8 cellular contexts compared by ENCODE assay signal in genomic region chr12:12916135-12916956, GRCh38. TPM values are rescaled to one million over a fixed set of nuclear protein-coding genes. Genes with fewer than 3 reads are reported as not detected.
DNase-seq lines count a peak whose midpoint lies in the region; ATAC-seq and TF ChIP-seq lines count a peak whose summit lies in the region.

No MANE protein-coding gene starts in this region.

- peak overlapping the region; percentile 21 for H3K27ac ChIP-seq in AG04450 (ENCODE audit: low read depth, low read length)

- TF ChIP-seq CTCF in AG04450 (IDR thresholded peaks at IDR 0.05; ENCODE audit: low read depth, low read length), result peak; percentile 99

- CTCF ChIA-PET in AG04450 (lab: Charles Lee), result interaction anchor here (0.7 to 4.9 kb wide), 53 partner anchors 9 to 1251 kb away, joined by 3 to 123 read pairs (median 5); partner anchors contain the start of gene EMP1

- ATAC-seq in GM18868 (IDR thresholded peaks at IDR 0.05; ENCODE audit: unreplicated experiment), result peak; percentile 99
- ATAC-seq in HG03135 (IDR thresholded peaks at IDR 0.05; ENCODE audit: unreplicated experiment), result peak; percentile 94
- peak; percentile 100 for ATAC-seq in left lobe of liver

- POLR2A ChIA-PET in AG04450 (lab: Yijun Ruan, JAX), result interaction anchor here (0.5 kb wide), 1 partner anchor 129 kb away, joined by 4 read pairs; no protein-coding TSS in a partner anchor

- DNase-seq in AG04450 (ENCODE audit: low read depth, low spot score) (no peak), NCI-H446 (lab: John Stamatoyannopoulos, UW) (peak; percentile 72 to 91), cerebellar nuclear complex (lab: John Stamatoyannopoulos, UW) (peak; percentile 10 to 62), left lobe of liver (ENCODE audit: low spot score) (peak; percentile 85)
- peak; percentile 78 for DNase-seq in activated CD4-positive, alpha-beta T cell treated with anti-CD3 and anti-CD28 coated beads for 1 hour
- peak; percentile 82 for DNase-seq in stimulated activated CD4-positive, alpha-beta T cell treated with anti-CD3 and anti-CD28 coated beads, Interleukin-4, amount 100 ng/mL, for 1 hour

- H3K9me3 ChIP-seq in AG04450 (ENCODE audit: control insufficient read depth, insufficient read depth, low read length), result no peaks in the 10 kb centered on the region

- H3K27me3 ChIP-seq in AG04450 (ENCODE audit: control insufficient read depth, insufficient read depth, low read length), result no peaks in the 10 kb centered on the region

- H3K4me3 ChIP-seq in AG04450 (ENCODE audit: low read depth, low read length), result no peak overlapping the region

RNA-seq across cellular contexts. Expression of gene GPRC5A, which starts 25.0 kb away (rescaled TPM):
- polyA plus RNA-seq in AG04450 (2011; rRNA removed), result 117 and 118 TPM in 2 replicates
- 232 and 290 TPM in 2 replicates for polyA minus RNA-seq in AG04450 (2011; rRNA and poly(A)+ RNA removed)
- 0.73 TPM for total RNA-seq in left lobe of liver

RNA-seq across cellular contexts. Expression of gene GPRC5D, which starts 35.6 kb away (rescaled TPM):
- polyA plus RNA-seq in AG04450 (2011; rRNA removed), result not detected in 2 replicates
- polyA minus RNA-seq in AG04450 (2011; rRNA and poly(A)+ RNA removed), result not detected in 2 replicates
- total RNA-seq in left lobe of liver, result not detected
